Comparison of ENCODE assay signal across 1 cellular context in genomic region chr4:42785817-42786216, GRCh38.
TF ChIP-seq lines count a peak whose summit lies in the region.

No MANE protein-coding gene starts in this region.

TF ChIP-seq in WTC11, 78 proteins besides CTCF, POLR2A, EP300 and RAD21 (continued from another document):
- no peak for TF ChIP-seq ZNF416 (CRISPR knock-in tag; IDR thresholded peaks at IDR 0.05)
- TF ChIP-seq EMX1 (CRISPR knock-in tag; IDR thresholded peaks at IDR 0.05): no peak
